ENCODE assay signal across 24 cellular contexts in genomic region chr19:45958320-45958719, GRCh38. TPM values are rescaled to one million over a fixed set of nuclear protein-coding genes. Genes with fewer than 3 reads are reported as not detected.
"Had no signal": no experiment of that assay in that cellular context is flagged by ENCODE, and none has a peak within 500 bp of the region (broad histone marks: within the 10 kb centered on the region; RNA-seq: fewer than 3 reads in every experiment).

No MANE protein-coding gene starts in this region.

- H3K36me3 ChIP-seq: cardiac muscle cell had no signal

- H3K27ac ChIP-seq: cardiac muscle cell had no signal

- DNase-seq: activated CD4-positive, alpha-beta memory T cell treated with anti-CD3 and anti-CD28 coated beads, Interleukin-2, amount 10 ng/mL, durations not matched to agents 7 days and 5 days; activated CD4-positive, alpha-beta T cell treated with anti-CD3 and anti-CD28 coated beads for 1 hour; activated CD8-positive, alpha-beta memory T cell treated with anti-CD3 and anti-CD28 coated beads, Interleukin-2, amount 50 U/mL, for 4 hours; activated gamma-delta T cell treated with Interleukin-2 at 50 U/mL for 16 hours; activated naive CD8-positive, alpha-beta T cell treated with anti-CD3 and anti-CD28 coated beads for 36 hours; activated T-cell treated with anti-CD3 and anti-CD28 coated beads, Interleukin-2, amount 50 U/mL, for 72 hours; anterior cingulate cortex; effector CD4-positive, alpha-beta T cell; hippocampal formation; kidney glomerular epithelial cell; naive thymus-derived CD8-positive, alpha-beta T cell; stimulated activated CD4-positive, alpha-beta T cell treated with anti-CD3 and anti-CD28 coated beads, Interleukin-4, amount 100 ng/mL, for 1 hour; stimulated activated CD8-positive, alpha-beta memory T cell treated with anti-CD3 and anti-CD28 coated beads, Interleukin-4, amount 100 ng/mL, for 48 hours; stimulated activated naive CD8-positive, alpha-beta T cell treated with anti-CD3 and anti-CD28 coated beads, Interleukin-15, Interleukin-2, amounts not matched to agents 100 U/mL and 50 U/mL, for 24 hours had no signal

- H3K36me3 Mint-ChIP-seq: activated naive CD8-positive, alpha-beta T cell treated with anti-CD3 and anti-CD28 coated beads for 36 hours had no signal

- H3K27ac Mint-ChIP-seq: activated CD4-positive, alpha-beta memory T cell treated with anti-CD3 and anti-CD28 coated beads, Interleukin-2, amount 10 ng/mL, durations not matched to agents 7 days and 5 days; activated naive CD8-positive, alpha-beta T cell treated with anti-CD3 and anti-CD28 coated beads for 36 hours; activated T-cell treated with anti-CD3 and anti-CD28 coated beads, Interleukin-2, amount 50 U/mL, for 72 hours; naive thymus-derived CD8-positive, alpha-beta T cell had no signal

- ATAC-seq: activated T-cell treated with anti-CD3 and anti-CD28 coated beads, Interleukin-2, amount 50 U/mL, for 72 hours; naive thymus-derived CD8-positive, alpha-beta T cell; stimulated activated naive CD8-positive, alpha-beta T cell treated with anti-CD3 and anti-CD28 coated beads, Interleukin-15, Interleukin-2, amounts not matched to agents 100 U/mL and 50 U/mL, for 24 hours had no signal

- H3K4me3 Mint-ChIP-seq: activated CD4-positive, alpha-beta memory T cell treated with anti-CD3 and anti-CD28 coated beads, Interleukin-2, amount 10 ng/mL, durations not matched to agents 7 days and 5 days; activated naive CD8-positive, alpha-beta T cell treated with anti-CD3 and anti-CD28 coated beads for 36 hours; activated T-cell treated with anti-CD3 and anti-CD28 coated beads, Interleukin-2, amount 50 U/mL, for 72 hours; naive thymus-derived CD8-positive, alpha-beta T cell had no signal

- H3K9me3 Mint-ChIP-seq: activated CD4-positive, alpha-beta memory T cell treated with anti-CD3 and anti-CD28 coated beads, Interleukin-2, amount 10 ng/mL, durations not matched to agents 7 days and 5 days; activated naive CD8-positive, alpha-beta T cell treated with anti-CD3 and anti-CD28 coated beads for 36 hours; activated T-cell treated with anti-CD3 and anti-CD28 coated beads, Interleukin-2, amount 50 U/mL, for 72 hours had no signal

- FAIRE-seq: frontal cortex had no signal

- H3K4me3 ChIP-seq: cardiac muscle cell, coronary artery had no signal

RNA-seq across cellular contexts. Expression of gene NOVA2, which starts 15.3 kb away (rescaled TPM):
- total RNA-seq: activated naive CD8-positive, alpha-beta T cell treated with anti-CD3 and anti-CD28 coated beads for 36 hours; fibroblast of lung; naive thymus-derived CD8-positive, alpha-beta T cell; osteoblast had no signal
- polyA plus RNA-seq: naive thymus-derived CD8-positive, alpha-beta T cell had no signal

RNA-seq across cellular contexts. Expression of gene NANOS2, which starts 43.7 kb away (rescaled TPM):
- total RNA-seq: activated CD4-positive, alpha-beta memory T cell treated with anti-CD3 and anti-CD28 coated beads, Interleukin-2, amount 10 ng/mL, durations not matched to agents 7 days and 5 days; activated naive CD8-positive, alpha-beta T cell treated with anti-CD3 and anti-CD28 coated beads for 36 hours; activated T-cell treated with anti-CD3 and anti-CD28 coated beads, Interleukin-2, amount 50 U/mL, for 72 hours; cardiac muscle cell; fibroblast of lung; frontal cortex; lung microvascular endothelial cell; mononuclear cell; naive thymus-derived CD8-positive, alpha-beta T cell; osteoblast; T-helper 2 cell treated with Interferon-gamma antibody and Interleukin-4, amounts not matched to agents 100 ng/mL and 5 ng/mL, for 36 hours; temporal lobe; urinary bladder had no signal
- polyA plus RNA-seq: cardiac muscle cell; fibroblast of lung; naive thymus-derived CD8-positive, alpha-beta T cell; urinary bladder had no signal
